9 cellular contexts compared by ENCODE assay signal in the genomic region with DNA sequence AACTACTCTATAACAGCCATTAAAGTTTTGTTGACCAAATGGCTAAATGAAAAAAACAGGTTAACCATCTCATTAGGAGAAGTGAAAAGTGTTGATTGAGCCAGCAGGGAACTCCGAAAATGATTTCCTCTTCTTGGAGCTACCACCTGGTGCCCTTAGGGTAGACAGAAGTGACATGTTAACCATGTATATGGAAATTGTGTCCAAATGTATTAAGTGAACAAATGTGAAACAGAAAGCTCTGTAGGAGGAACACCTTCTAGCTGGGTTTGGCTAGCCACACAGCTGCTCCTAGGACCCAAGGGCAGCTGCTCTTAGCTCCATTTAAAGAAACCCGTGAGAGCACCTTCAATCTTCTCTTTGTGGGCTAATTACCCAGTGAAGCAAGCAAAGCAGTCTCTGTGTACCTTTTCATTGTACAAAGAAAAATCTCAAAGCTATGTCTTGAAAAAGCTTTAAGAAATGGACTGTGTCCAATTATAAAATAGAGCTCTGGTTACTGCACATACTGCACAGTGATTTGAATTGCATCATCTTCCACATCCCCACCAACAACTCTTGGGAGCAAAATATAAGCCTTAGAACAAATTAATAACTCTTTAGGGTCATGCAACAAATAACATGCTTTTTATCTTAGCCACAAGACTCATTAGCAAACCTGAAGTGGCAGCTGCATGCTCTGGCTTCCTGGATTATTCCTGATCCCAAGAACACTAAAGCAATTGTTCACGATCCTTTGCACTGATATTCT. TPM values are rescaled to one million over a fixed set of nuclear protein-coding genes. Genes with fewer than 3 reads are reported as not detected.
DNase-seq lines count a peak whose midpoint lies in the region; ATAC-seq lines count a peak whose summit lies in the region.
"Had no signal": no experiment of that assay in that cellular context is flagged by ENCODE, and none has a peak within 500 bp of the region (broad histone marks: within the 10 kb centered on the region; RNA-seq: fewer than 3 reads in every experiment).

No MANE protein-coding gene starts in this region.

- H3K9me3 Mint-ChIP-seq in memory B cell (no peaks in the 10 kb centered on the region), T-cell (no peaks in the 10 kb centered on the region)

- H3K27me3 Mint-ChIP-seq in memory B cell (no peaks in the 10 kb centered on the region), T-cell (peaks cover 3 to 10% of the 10 kb centered on the region in 2 donors)

- peaks cover 11% of the 10 kb centered on the region for H3K4me1 Mint-ChIP-seq in memory B cell
- no peaks in the 10 kb centered on the region for H3K4me1 Mint-ChIP-seq in T-cell

- H3K36me3 Mint-ChIP-seq in memory B cell: no peaks in the 10 kb centered on the region
- no peaks in the 10 kb centered on the region for H3K36me3 Mint-ChIP-seq in T-cell

- POLR2A ChIA-PET in T-cell (lab: Charles Lee): no interaction called here

- ATAC-seq in GM18867 (IDR thresholded peaks at IDR 0.05; ENCODE audit: unreplicated experiment) (peak; percentile 93), HG02610 (IDR thresholded peaks at IDR 0.05; ENCODE audit: unreplicated experiment) (peak; percentile 93), memory B cell (ENCODE audit: low read depth) (peak; percentile 63), T-cell (replicated peaks in 1 of 4) (no peak)
- ATAC-seq: body of pancreas had no signal

- H3K27ac Mint-ChIP-seq in memory B cell (no peak overlapping the region), T-cell (no peak overlapping the region)

- DNase-seq in NCI-H146 (lab: John Stamatoyannopoulos, UW) (peak; percentile 44), memory B cell (ENCODE audit: low spot score in 2 of 2) (no peak), NCI-H82 treated with DMSO at 0.1 percent for 48 hours (lab: John Stamatoyannopoulos, UW; ENCODE audit: unreplicated experiment) (no peak), T-cell (no peak), NCI-H2196 treated with DMSO at 0.1 percent for 48 hours (lab: John Stamatoyannopoulos, UW; ENCODE audit: unreplicated experiment) (no peak), SHP77 (lab: John Stamatoyannopoulos, UW) (no peak)
- DNase-seq: body of pancreas had no signal

- CTCF ChIA-PET in T-cell (lab: Charles Lee): interaction anchor here (0.6 to 0.8 kb wide), 2 partner anchors 32 to 850 kb away, joined by 3 read pairs; no protein-coding TSS in a partner anchor

- H3K4me3 Mint-ChIP-seq in memory B cell (no peak overlapping the region), T-cell (no peak overlapping the region)

RNA-seq across cellular contexts. Expression of a gene that starts 59.2 kb away (rescaled TPM):
- total RNA-seq in T-cell: under 1 TPM; 0.13 to 0.38 (median 0.26) TPM

Comparison
In these comparisons a context has a peak if more than half of its experiments do, and no peak if none do; other contexts are left out.
1. ATAC-seq: peak in GM18867 (single experiment), HG02610 (single experiment) and memory B cell (single experiment); none in T-cell (0 of 4).